In the genomic region with DNA sequence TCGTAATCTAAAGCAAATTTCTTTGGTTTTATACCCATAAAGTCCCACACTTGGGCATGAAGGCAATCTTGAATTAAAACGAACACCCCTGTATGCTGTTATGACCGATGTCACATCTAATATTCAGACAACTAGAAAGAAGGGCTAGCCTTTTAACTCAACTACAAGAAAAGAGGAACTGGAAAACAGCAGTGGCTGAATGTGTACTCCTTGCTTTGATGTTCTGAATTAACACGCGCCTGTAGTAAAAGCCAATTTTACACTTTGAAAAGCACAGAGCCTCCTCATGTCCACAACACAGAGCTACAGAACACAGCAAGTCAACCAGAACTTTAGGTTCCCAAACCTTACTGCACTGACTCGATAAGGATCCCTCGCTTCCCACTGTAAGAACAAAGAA, we compare ENCODE assay signal across 9 cellular contexts.
DNase-seq lines count a peak whose midpoint lies in the region; ATAC-seq, FAIRE-seq and TF ChIP-seq lines count a peak whose summit lies in the region.
"Had no signal": no experiment of that assay in that cellular context is flagged by ENCODE, and none has a peak within 500 bp of the region (broad histone marks: within the 10 kb centered on the region; RNA-seq: fewer than 3 reads in every experiment).

No MANE protein-coding gene starts in this region.

- no peaks in the 10 kb centered on the region for H3K9me1 ChIP-seq in endothelial cell of umbilical vein (replicated peaks; ENCODE audit: control insufficient read depth, extremely low read depth, insufficient read depth, low read length)

- dilution Hi-C loops in endothelial cell of umbilical vein (cut with MboI; ENCODE audit: extremely low pct_ligation_motif_present, low sequenced_read_pairs): no loop called here

- H3K4me3 Mint-ChIP-seq in IgD-negative memory B cell: peak overlapping the region; percentile 25 to 91 (median 63)

- DNase-seq in AML-193 (lab: John Stamatoyannopoulos, UW): peak; percentile 67 to 80
- DNase-seq in endothelial cell of umbilical vein (ENCODE audit: low read depth, low spot score): no peak
- no peak for DNase-seq in germinal center (ENCODE audit: low spot score)
- no peak for DNase-seq in prostate gland (ENCODE audit: low spot score)
- no peak for DNase-seq in vagina (ENCODE audit: extremely low spot score in 2 of 2)
- no peak for DNase-seq in effector CD8-positive, alpha-beta T cell (lab: John Stamatoyannopoulos, UW)

- FAIRE-seq in endothelial cell of umbilical vein (lab: Jason Lieb, UNC): peak; percentile 12
- FAIRE-seq: TTC549 had no signal

- intact Hi-C loops in endothelial cell of umbilical vein (cut with micrococcal nuclease): no loop called here
- intact Hi-C loops in prostate gland (cut with DNase I): no loop called here
- intact Hi-C loops in vagina (cut with DNase I): no loop called here

- no peaks in the 10 kb centered on the region for H3K79me2 ChIP-seq in endothelial cell of umbilical vein (ENCODE audit: control insufficient read depth, insufficient read depth, low read length)

- no peaks in the 10 kb centered on the region for H4K20me1 ChIP-seq in endothelial cell of umbilical vein (replicated peaks; ENCODE audit: control insufficient read depth, extremely low read depth, insufficient read depth, low read length)

- no peak overlapping the region for H3K9ac ChIP-seq in endothelial cell of umbilical vein (replicated peaks; ENCODE audit: extremely low read depth, insufficient read depth, low read length)

- peak; percentile 67 for ATAC-seq in GM19324 (IDR thresholded peaks at IDR 0.05; ENCODE audit: low FRiP score, unreplicated experiment)

- H3K36me3 ChIP-seq in endothelial cell of umbilical vein (ENCODE audit: control insufficient read depth in 2 of 2, extremely low read depth in 1 of 2, insufficient read depth in 2 of 2, low read length in 2 of 2) (no peaks in the 10 kb centered on the region), prostate gland (no peaks in the 10 kb centered on the region), vagina (no peaks in the 10 kb centered on the region)

- peaks cover 17 to 34% (median 28%) of the 10 kb centered on the region in 3 donors for H3K4me1 Mint-ChIP-seq in IgD-negative memory B cell

- WGBS in prostate gland: 87% methylated on average over 7 of the region's 7 CpGs

- no peak for TF ChIP-seq POLR2A in endothelial cell of umbilical vein (IDR thresholded peaks at IDR 0.05; ENCODE audit: low read depth, low read length)
- no peak for TF ChIP-seq POLR2A in prostate gland (IDR thresholded peaks at IDR 0.05)
- TF ChIP-seq POLR2A in vagina (IDR thresholded peaks at IDR 0.05): no peak

- H3K27ac Mint-ChIP-seq in IgD-negative memory B cell: peak overlapping the region in 1 of 3 donors; percentile 3

- H3K27me3 Mint-ChIP-seq in IgD-negative memory B cell: peaks cover 32% of the 10 kb centered on the region

- CTCF ChIA-PET in endothelial cell of umbilical vein (lab: Charles Lee): interaction anchor here (0.8 to 1.0 kb wide), 2 partner anchors 27 to 148 kb away, joined by 3 read pairs; a partner anchor contains a TSS

- H3K4me2 ChIP-seq in endothelial cell of umbilical vein (ENCODE audit: insufficient read depth, low read length): no peak overlapping the region

- H3K9me3 ChIP-seq in endothelial cell of umbilical vein (replicated peaks; ENCODE audit: control insufficient read depth, insufficient read depth, low read length) (no peaks in the 10 kb centered on the region), prostate gland (no peaks in the 10 kb centered on the region), vagina (peaks cover 3% of the 10 kb centered on the region)

- POLR2A ChIA-PET in endothelial cell of umbilical vein (lab: Charles Lee): no interaction called here

- H3K27me3 ChIP-seq in endothelial cell of umbilical vein (ENCODE audit: control insufficient read depth in 2 of 2, insufficient read depth in 2 of 2, low read length in 2 of 2) (no peaks in the 10 kb centered on the region), prostate gland (replicated peaks; ENCODE audit: insufficient read depth) (no peaks in the 10 kb centered on the region), vagina (no peaks in the 10 kb centered on the region)

- H3K4me1 ChIP-seq in endothelial cell of umbilical vein (ENCODE audit: control insufficient read depth, extremely low read depth, insufficient read depth, low read length): peaks cover 17% of the 10 kb centered on the region
- no peaks in the 10 kb centered on the region for H3K4me1 ChIP-seq in prostate gland (replicated peaks)
- peaks cover 14% of the 10 kb centered on the region for H3K4me1 ChIP-seq in vagina

- BruUV-seq in endothelial cell of umbilical vein (replicated peaks; lab: Mats Ljungman, UMichigan): no TSS peak

- H3K36me3 Mint-ChIP-seq in IgD-negative memory B cell: no peaks in the 10 kb centered on the region

- no peak overlapping the region for H3K4me3 ChIP-seq in endothelial cell of umbilical vein (replicated peaks in 1 of 3; ENCODE audit: insufficient read depth in 1 of 3, low read depth in 1 of 3, low read length in 3 of 3)
- no peak overlapping the region for H3K4me3 ChIP-seq in prostate gland
- no peak overlapping the region for H3K4me3 ChIP-seq in vagina

- no peak overlapping the region for H2AFZ ChIP-seq in endothelial cell of umbilical vein (ENCODE audit: low read depth, low read length)

- no peak for TF ChIP-seq CTCF in endothelial cell of umbilical vein (IDR thresholded peaks at IDR 0.05; ENCODE audit: extremely low read depth in 1 of 2, insufficient read depth in 1 of 2, low read depth in 1 of 2, low read length in 2 of 2)
- no peak for TF ChIP-seq CTCF in prostate gland (IDR thresholded peaks at IDR 0.05)
- no peak for TF ChIP-seq CTCF in vagina (IDR thresholded peaks at IDR 0.05)

- H3K27ac ChIP-seq in endothelial cell of umbilical vein (ENCODE audit: insufficient read depth, low read depth, low read length) (no peak overlapping the region), prostate gland (no peak overlapping the region), vagina (no peak overlapping the region)

- H3K9me3 Mint-ChIP-seq in IgD-negative memory B cell: peaks cover 2 to 12% (median 9%) of the 10 kb centered on the region in 3 donors

TF ChIP-seq in endothelial cell of umbilical vein, 7 proteins besides CTCF, POLR2A, EP300 and RAD21:
- TF ChIP-seq FOS (IDR thresholded peaks at IDR 0.05; ENCODE audit: borderline replicate concordance, insufficient read depth, low read length): no peak
- no peak for TF ChIP-seq GATA2 (IDR thresholded peaks at IDR 0.05; ENCODE audit: insufficient read depth, insufficient read length, low read depth, low read length)
- TF ChIP-seq JUN (IDR thresholded peaks at IDR 0.05; ENCODE audit: borderline replicate concordance, insufficient read depth, insufficient read length, low read depth): no peak
- TF ChIP-seq POLR2AphosphoS5 (IDR thresholded peaks at IDR 0.05; ENCODE audit: insufficient read depth, low read depth, low read length): no peak
- no peak for TF ChIP-seq EZH2 (IDR thresholded peaks at IDR 0.05; ENCODE audit: borderline replicate concordance, low read depth, low read length, severe bottlenecking)
- TF ChIP-seq, protein P1, sequence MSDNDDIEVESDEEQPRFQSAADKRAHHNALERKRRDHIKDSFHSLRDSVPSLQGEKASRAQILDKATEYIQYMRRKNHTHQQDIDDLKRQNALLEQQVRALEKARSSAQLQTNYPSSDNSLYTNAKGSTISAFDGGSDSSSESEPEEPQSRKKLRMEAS (IDR thresholded peaks at IDR 0.05; ENCODE audit: insufficient read depth, insufficient read length): no peak
- no peak for TF ChIP-seq MYC (IDR thresholded peaks at IDR 0.05; ENCODE audit: low read depth, low read length)

Comparison
In these comparisons a context has a peak if more than half of its experiments do, and no peak if none do; other contexts are left out.
1. DNase-seq: peak in AML-193 (2 of 2); none in endothelial cell of umbilical vein (single experiment), germinal center (single experiment), prostate gland (single experiment), vagina (0 of 2) and effector CD8-positive, alpha-beta T cell (single experiment).